Comparison of ENCODE assay signal across 19 cellular contexts in genomic region chr20:23631226-23631822, GRCh38. TPM values are rescaled to one million over a fixed set of nuclear protein-coding genes. Genes with fewer than 3 reads are reported as not detected.
"Had no signal": no experiment of that assay in that cellular context is flagged by ENCODE, and none has a peak within 500 bp of the region (broad histone marks: within the 10 kb centered on the region; RNA-seq: fewer than 3 reads in every experiment).

No MANE protein-coding gene starts in this region.

- DNase-seq: KBM-7, NCI-H1092, NCI-H1105 treated with DMSO at 0.1 percent for 48 hours, NCI-H1436, NCI-H187 treated with DMSO at 0.1 percent for 48 hours, NCI-H2029 treated with DMSO at 0.1 percent for 48 hours, NCI-H2171 treated with DMSO at 0.1 percent for 48 hours, NCI-H2227 treated with DMSO at 0.1 percent for 48 hours, NCI-H510A, NCI-H524 treated with DMSO at 0.1 percent for 48 hours, NCI-H69, NCI-H774, RPMI8226, SHP77, SK-N-SH, SW 1271 had no signal

RNA-seq across cellular contexts. Expression of gene CST9, which starts 25.6 kb away (rescaled TPM):
- total RNA-seq: LHCN-M2, MCF 10A, SK-MEL-5 had no signal

RNA-seq across cellular contexts. Expression of gene CST4, which starts 57.5 kb away (rescaled TPM):
- total RNA-seq: LHCN-M2, MCF 10A, SK-MEL-5 had no signal
